2 cellular contexts compared by ENCODE assay signal in the genomic region with DNA sequence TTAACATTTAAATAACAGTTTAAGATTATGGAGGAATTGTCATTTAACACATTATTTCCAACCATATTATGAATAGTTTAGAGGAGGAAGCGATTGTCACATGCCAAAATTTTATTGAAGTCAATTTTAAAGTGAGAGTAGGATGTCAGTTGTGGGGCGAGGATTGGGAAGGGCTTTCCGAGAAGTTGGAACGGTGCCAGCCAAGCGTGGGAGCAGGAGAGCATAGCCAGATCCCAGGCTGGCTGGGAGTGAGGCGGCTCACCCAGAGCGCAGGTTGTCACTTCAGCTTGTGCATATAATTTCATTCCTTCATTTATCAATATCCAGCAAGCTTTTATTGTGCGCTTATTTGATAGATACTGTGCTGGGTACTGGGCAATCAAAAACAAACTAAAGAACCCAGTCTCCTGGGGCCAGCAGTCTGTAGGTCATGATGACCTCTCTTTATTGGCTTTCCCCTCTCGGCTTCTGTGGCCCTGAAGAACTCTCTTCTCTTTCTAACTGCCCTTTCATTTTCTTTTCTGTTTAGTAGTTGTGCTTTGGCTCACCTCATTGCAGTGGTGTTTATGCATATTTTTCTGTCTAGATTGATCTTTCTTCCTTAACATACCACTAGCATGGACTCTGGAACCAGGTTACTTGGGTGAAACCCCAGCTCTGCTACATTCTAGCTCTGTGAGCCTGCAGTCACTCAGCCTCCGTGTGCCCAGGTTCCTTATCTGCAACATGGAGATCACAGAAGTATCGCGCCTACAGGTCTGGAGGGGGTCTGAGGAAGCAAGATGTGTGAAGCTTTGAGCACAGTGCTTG.
TF ChIP-seq lines count a peak whose summit lies in the region.

No MANE protein-coding gene starts in this region.

TF ChIP-seq in HEK293, 187 proteins besides CTCF, POLR2A, EP300 and RAD21:
- TF ChIP-seq ZNF621 (tag by site-specific recombination; IDR thresholded peaks at IDR 0.05) (no peak), EGR2 (tag by site-specific recombination; IDR thresholded peaks at IDR 0.05; ENCODE audit: low read depth) (0 out of 2 replicates have a peak, but pooled peaks have one; percentile 16), ZFHX2 (tag by site-specific recombination; conservative IDR thresholded peaks at IDR 0.05) (peak; percentile 57)

TF ChIP-seq in K562, 482 proteins besides CTCF, POLR2A, EP300 and RAD21:
- TF ChIP-seq NFIX (CRISPR knock-in tag; IDR thresholded peaks at IDR 0.05; ENCODE audit: low read depth) (peak; percentile 76), ZNF668 (CRISPR knock-in tag; IDR thresholded peaks at IDR 0.05) (no peak), EGR1 (conservative IDR thresholded peaks at IDR 0.05) (peak; percentile 63), NFIC (IDR thresholded peaks at IDR 0.05) (peak; percentile 99)
